Comparison of ENCODE assay signal across 18 cellular contexts in genomic region chr1:147612366-147612765, GRCh38. TPM values are rescaled to one million over a fixed set of nuclear protein-coding genes. Genes with fewer than 3 reads are reported as not detected.
DNase-seq lines count a peak whose midpoint lies in the region; ATAC-seq, FAIRE-seq and TF ChIP-seq lines count a peak whose summit lies in the region.
"Had no signal": no experiment of that assay in that cellular context is flagged by ENCODE, and none has a peak within 500 bp of the region (broad histone marks: within the 10 kb centered on the region; RNA-seq: fewer than 3 reads in every experiment).

No MANE protein-coding gene starts in this region.

- H3K4me1 ChIP-seq in Caco-2 (peaks cover 21% of the 10 kb centered on the region), right lobe of liver (peaks cover 0 to 11% (median 5%) of the 10 kb centered on the region in 4 donors)
- H3K4me1 ChIP-seq: SJSA1 had no signal

- no peaks in the 10 kb centered on the region for H3K27me3 ChIP-seq in Caco-2 (replicated peaks; ENCODE audit: control insufficient read depth, insufficient read depth, low read length)
- H3K27me3 ChIP-seq in right lobe of liver: no peaks in the 10 kb centered on the region
- H3K27me3 ChIP-seq: SJSA1, vagina had no signal

- TF ChIP-seq POLR2A in right lobe of liver (IDR thresholded peaks at IDR 0.05): no peak

- peaks cover 19% of the 10 kb centered on the region for H3K4me1 Mint-ChIP-seq in Caco-2 (ENCODE audit: low read depth, unreplicated experiment)
- peaks cover 19% of the 10 kb centered on the region for H3K4me1 Mint-ChIP-seq in activated T-helper 1 cell treated with anti-CD3 and anti-CD28 coated beads, Interleukin-12 subunit alpha, Interleukin-12 subunit beta, Interleukin-2, Interleukin-4 antibody, amounts not matched to agents 30 ng/mL and 10 ng/mL and 1 ng/mL, durations not matched to agents 14 hours and 24 hours and 36 hours (ENCODE audit: low read depth)

- peaks cover 1% of the 10 kb centered on the region; the same call in 1 of the 2 replicates for H3K36me3 ChIP-seq in Caco-2 (ENCODE audit: control insufficient read depth, insufficient read depth, low read length)
- peaks cover 0 to 14% (median 3%) of the 10 kb centered on the region in 4 donors for H3K36me3 ChIP-seq in right lobe of liver

- TF ChIP-seq CTCF in Caco-2 (IDR thresholded peaks at IDR 0.05; ENCODE audit: insufficient read depth in 1 of 2, low read depth in 1 of 2, low read length in 1 of 2, severe bottlenecking in 1 of 2, unreplicated experiment in 1 of 2) (no peak), right lobe of liver (IDR thresholded peaks at IDR 0.05) (no peak)

- peaks cover 13% of the 10 kb centered on the region for H3K36me3 Mint-ChIP-seq in Caco-2 (ENCODE audit: insufficient read depth, unreplicated experiment)
- peaks cover 35% of the 10 kb centered on the region for H3K36me3 Mint-ChIP-seq in activated T-helper 1 cell treated with anti-CD3 and anti-CD28 coated beads, Interleukin-12 subunit alpha, Interleukin-12 subunit beta, Interleukin-2, Interleukin-4 antibody, amounts not matched to agents 30 ng/mL and 10 ng/mL and 1 ng/mL, durations not matched to agents 14 hours and 24 hours and 36 hours (ENCODE audit: low read depth)

- DNase-seq in Caco-2 (peak; percentile 66 to 69), NCI-H1417 (lab: John Stamatoyannopoulos, UW) (peak; percentile 83 to 98 (median 91)), NCI-H774 (lab: John Stamatoyannopoulos, UW) (peak; percentile 74), right lobe of liver (no peak), GM19239 (ENCODE audit: insufficient read length, low spot score) (no peak)
- DNase-seq in activated T-helper 1 cell treated with anti-CD3 and anti-CD28 coated beads, Interleukin-12 subunit alpha, Interleukin-12 subunit beta, Interleukin-2, Interleukin-4 antibody, amounts not matched to agents 30 ng/mL and 10 ng/mL and 1 ng/mL, durations not matched to agents 14 hours and 24 hours and 36 hours (ENCODE audit: low spot score): no peak
- DNase-seq: activated naive CD4-positive, alpha-beta T cell; AML-193; effector memory CD8-positive, alpha-beta T cell; naive thymus-derived CD4-positive, alpha-beta T cell; NCI-H446; stimulated activated naive CD4-positive, alpha-beta T cell treated with Interleukin-2 at 50 U/mL for 16 hours had no signal

- intact Hi-C loops in Caco-2 (cut with micrococcal nuclease; ENCODE audit: unreplicated experiment) (loop anchor here (1.0 kb wide), 2 partner anchors 12 to 13 kb away; no protein-coding TSS in a partner anchor), right lobe of liver (cut with DNase I) (no loop called here)
- intact Hi-C loops in activated T-helper 1 cell treated with anti-CD3 and anti-CD28 coated beads, Interleukin-12 subunit alpha, Interleukin-12 subunit beta, Interleukin-2, Interleukin-4 antibody, amounts not matched to agents 30 ng/mL and 10 ng/mL and 1 ng/mL, durations not matched to agents 14 hours and 24 hours and 36 hours (cut with micrococcal nuclease): no loop called here

- no peaks in the 10 kb centered on the region for H3K27me3 Mint-ChIP-seq in Caco-2 (ENCODE audit: insufficient read depth, unreplicated experiment)
- H3K27me3 Mint-ChIP-seq in activated T-helper 1 cell treated with anti-CD3 and anti-CD28 coated beads, Interleukin-12 subunit alpha, Interleukin-12 subunit beta, Interleukin-2, Interleukin-4 antibody, amounts not matched to agents 30 ng/mL and 10 ng/mL and 1 ng/mL, durations not matched to agents 14 hours and 24 hours and 36 hours (ENCODE audit: insufficient read depth): no peaks in the 10 kb centered on the region
- H3K27me3 Mint-ChIP-seq: effector memory CD8-positive, alpha-beta T cell; naive thymus-derived CD4-positive, alpha-beta T cell had no signal

- CTCF ChIA-PET in Caco-2 (lab: Charles Lee): interaction anchor here (0.6 to 1.9 kb wide), 6 partner anchors 13 to 281 kb away, joined by 3 to 6 read pairs (median 4); no protein-coding TSS in a partner anchor

- no peak for FAIRE-seq in GM19239 (lab: Jason Lieb, UNC)
- FAIRE-seq: GM12891, keratinocyte had no signal

- H3K4me3 ChIP-seq in Caco-2 (ENCODE audit: low read depth, low read length) (no peak overlapping the region), right lobe of liver (no peak overlapping the region)
- H3K4me3 ChIP-seq: SJSA1, vagina had no signal

- H3K9me3 Mint-ChIP-seq in Caco-2 (ENCODE audit: unreplicated experiment): no peaks in the 10 kb centered on the region
- no peaks in the 10 kb centered on the region for H3K9me3 Mint-ChIP-seq in activated T-helper 1 cell treated with anti-CD3 and anti-CD28 coated beads, Interleukin-12 subunit alpha, Interleukin-12 subunit beta, Interleukin-2, Interleukin-4 antibody, amounts not matched to agents 30 ng/mL and 10 ng/mL and 1 ng/mL, durations not matched to agents 14 hours and 24 hours and 36 hours
- H3K9me3 Mint-ChIP-seq: effector memory CD8-positive, alpha-beta T cell; naive thymus-derived CD4-positive, alpha-beta T cell had no signal

- H3K27ac Mint-ChIP-seq in Caco-2 (ENCODE audit: unreplicated experiment): peak overlapping the region; percentile 65
- H3K27ac Mint-ChIP-seq in activated T-helper 1 cell treated with anti-CD3 and anti-CD28 coated beads, Interleukin-12 subunit alpha, Interleukin-12 subunit beta, Interleukin-2, Interleukin-4 antibody, amounts not matched to agents 30 ng/mL and 10 ng/mL and 1 ng/mL, durations not matched to agents 14 hours and 24 hours and 36 hours: no peak overlapping the region
- H3K27ac Mint-ChIP-seq: effector memory CD8-positive, alpha-beta T cell had no signal

- H3K4me3 Mint-ChIP-seq in Caco-2 (ENCODE audit: unreplicated experiment): no peak overlapping the region
- no peak overlapping the region for H3K4me3 Mint-ChIP-seq in activated T-helper 1 cell treated with anti-CD3 and anti-CD28 coated beads, Interleukin-12 subunit alpha, Interleukin-12 subunit beta, Interleukin-2, Interleukin-4 antibody, amounts not matched to agents 30 ng/mL and 10 ng/mL and 1 ng/mL, durations not matched to agents 14 hours and 24 hours and 36 hours
- H3K4me3 Mint-ChIP-seq: effector memory CD8-positive, alpha-beta T cell; naive thymus-derived CD4-positive, alpha-beta T cell had no signal

- WGBS in right lobe of liver (ENCODE audit: insufficient coverage, low coverage, low lambda C conversion rate, missing lambda C conversion rate): 40% methylated on average over 4 of the region's 4 CpGs

- H3K27ac ChIP-seq in right lobe of liver: peak overlapping the region in 1 of 3 donors; percentile 29
- H3K27ac ChIP-seq: SJSA1, vagina had no signal

- ATAC-seq in right lobe of liver (peak; percentile 93 to 97 (median 96)), HG03565 (IDR thresholded peaks at IDR 0.05; ENCODE audit: unreplicated experiment) (no peak), HG02981 (IDR thresholded peaks at IDR 0.05; ENCODE audit: unreplicated experiment) (no peak)
- ATAC-seq: effector memory CD8-positive, alpha-beta T cell; naive thymus-derived CD4-positive, alpha-beta T cell had no signal

- POLR2A ChIA-PET in Caco-2 (lab: Charles Lee): interaction anchor here (2.8 kb wide), 1 partner anchor 12 kb away, joined by 20 read pairs; no protein-coding TSS in a partner anchor

- BruUV-seq in Caco-2 (replicated peaks; lab: Mats Ljungman, UMichigan): no TSS peak

- H3K9me3 ChIP-seq in Caco-2 (no peaks in the 10 kb centered on the region), right lobe of liver (no peaks in the 10 kb centered on the region)
- H3K9me3 ChIP-seq: SJSA1, vagina had no signal

RNA-seq across cellular contexts. Expression of gene ACP6, which starts 58.0 kb away (rescaled TPM):
- 24.6 and 26.7 TPM in 2 replicates for total RNA-seq in Caco-2 (2022)
- total RNA-seq in right lobe of liver: 10 to 100 TPM in 4 of 6 experiments, 1 to 10 TPM in 2; 6.8 to 17.7 (median 11.9) TPM
- total RNA-seq in activated T-helper 1 cell treated with anti-CD3 and anti-CD28 coated beads, Interleukin-12 subunit alpha, Interleukin-12 subunit beta, Interleukin-2, Interleukin-4 antibody, amounts not matched to agents 30 ng/mL and 10 ng/mL and 1 ng/mL, durations not matched to agents 14 hours and 24 hours and 36 hours: 14.1 and 14.7 TPM in 2 replicates

Comparison
In these comparisons a context has a peak if more than half of its experiments do, and no peak if none do; other contexts are left out.
1. DNase-seq: peak in Caco-2 (2 of 2), NCI-H1417 (3 of 3) and NCI-H774 (single experiment); none in right lobe of liver (0 of 3), GM19239 (single experiment) and activated T-helper 1 cell treated with anti-CD3 and anti-CD28 coated beads, Interleukin-12 subunit alpha, Interleukin-12 subunit beta, Interleukin-2, Interleukin-4 antibody, amounts not matched to agents 30 ng/mL and 10 ng/mL and 1 ng/mL, durations not matched to agents 14 hours and 24 hours and 36 hours (single experiment).
2. ATAC-seq: peak in right lobe of liver (4 of 4); none in HG03565 (single experiment) and HG02981 (single experiment).